Comparison of ENCODE assay signal across 18 cellular contexts in the genomic region with DNA sequence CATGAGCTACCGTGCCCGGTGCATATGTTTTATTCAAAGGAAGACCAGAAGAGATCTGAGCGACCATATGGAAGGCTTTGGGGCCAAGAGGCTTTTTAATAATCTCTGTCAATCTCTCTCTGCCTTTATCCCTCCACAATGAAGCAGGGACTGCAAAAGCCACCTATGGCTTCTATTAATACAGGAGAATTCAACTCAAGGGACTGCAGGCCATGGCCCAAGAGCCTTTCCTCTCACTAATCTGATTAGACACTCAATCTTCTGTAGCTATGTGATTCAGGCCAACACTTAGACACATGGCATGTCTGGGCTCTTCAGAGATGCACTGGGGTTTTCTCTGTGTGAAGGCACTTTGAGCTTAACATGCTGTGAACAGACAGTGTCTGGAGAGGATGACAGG.
"Had no signal": no experiment of that assay in that cellular context is flagged by ENCODE, and none has a peak within 500 bp of the region (broad histone marks: within the 10 kb centered on the region; RNA-seq: fewer than 3 reads in every experiment).

No MANE protein-coding gene starts in this region.

- ATAC-seq: activated T-helper 17 cell treated with anti-CD3 and anti-CD28 coated beads, Interleukin-2, amount 50 U/mL, for 72 hours; naive thymus-derived CD8-positive, alpha-beta T cell; right cardiac atrium; stimulated activated naive CD8-positive, alpha-beta T cell treated with anti-CD3 and anti-CD28 coated beads, Interleukin-15, amount 100 ng/mL, for 72 hours; WTC11 had no signal

- H3K4me3 Mint-ChIP-seq: activated T-cell treated with anti-CD3 and anti-CD28 coated beads, Interleukin-2, amount 50 U/mL, for 24 hours; activated T-helper 17 cell treated with anti-CD3 and anti-CD28 coated beads, Interleukin-2, amount 50 U/mL, for 72 hours; mesothelial cell of epicardium; naive thymus-derived CD8-positive, alpha-beta T cell; stimulated activated naive CD8-positive, alpha-beta T cell treated with anti-CD3 and anti-CD28 coated beads, Interleukin-15, amount 100 ng/mL, for 72 hours; WTC11 had no signal

- H3K4me1 Mint-ChIP-seq: mesothelial cell of epicardium; stimulated activated naive CD8-positive, alpha-beta T cell treated with anti-CD3 and anti-CD28 coated beads, Interleukin-15, amount 100 ng/mL, for 72 hours had no signal

- H3K9me3 Mint-ChIP-seq: activated T-helper 17 cell treated with anti-CD3 and anti-CD28 coated beads, Interleukin-2, amount 50 U/mL, for 72 hours had no signal

- H3K36me3 Mint-ChIP-seq: mesothelial cell of epicardium, WTC11 had no signal

- H3K27me3 Mint-ChIP-seq: activated T-cell treated with anti-CD3 and anti-CD28 coated beads, Interleukin-2, amount 50 U/mL, for 24 hours; activated T-helper 17 cell treated with anti-CD3 and anti-CD28 coated beads, Interleukin-2, amount 50 U/mL, for 72 hours; naive thymus-derived CD8-positive, alpha-beta T cell; stimulated activated naive CD8-positive, alpha-beta T cell treated with anti-CD3 and anti-CD28 coated beads, Interleukin-15, amount 100 ng/mL, for 72 hours had no signal

- H3K27ac Mint-ChIP-seq: activated naive CD4-positive, alpha-beta T cell treated with anti-CD3 and anti-CD28 coated beads, Interleukin-2, amount 50 U/mL, for 72 hours; activated T-cell treated with anti-CD3 and anti-CD28 coated beads, Interleukin-2, amount 50 U/mL, for 24 hours; activated T-helper 17 cell treated with anti-CD3 and anti-CD28 coated beads, Interleukin-2, amount 50 U/mL, for 72 hours; mesothelial cell of epicardium; stimulated activated naive CD8-positive, alpha-beta T cell treated with anti-CD3 and anti-CD28 coated beads, Interleukin-15, amount 100 ng/mL, for 72 hours; WTC11 had no signal

- DNase-seq: activated T-cell treated with anti-CD3 and anti-CD28 coated beads, Interleukin-2, amount 50 U/mL, for 24 hours; aorta; brain microvascular endothelial cell; central memory CD4-positive, alpha-beta T cell; hippocampal formation; kidney glomerular epithelial cell; left ventricle myocardium inferior; naive thymus-derived CD8-positive, alpha-beta T cell; ovary; right cardiac atrium; stimulated activated CD4-positive, alpha-beta T cell treated with anti-CD3 and anti-CD28 coated beads, Interleukin-12 subunit alpha, Interleukin-12 subunit beta, amount 100 ng/mL, for 4 hours; stimulated activated naive CD8-positive, alpha-beta T cell treated with anti-CD3 and anti-CD28 coated beads, Interleukin-15, amount 100 ng/mL, for 72 hours; T-helper 9 cell; tibial artery had no signal
